8 cellular contexts compared by ENCODE assay signal in the genomic region with DNA sequence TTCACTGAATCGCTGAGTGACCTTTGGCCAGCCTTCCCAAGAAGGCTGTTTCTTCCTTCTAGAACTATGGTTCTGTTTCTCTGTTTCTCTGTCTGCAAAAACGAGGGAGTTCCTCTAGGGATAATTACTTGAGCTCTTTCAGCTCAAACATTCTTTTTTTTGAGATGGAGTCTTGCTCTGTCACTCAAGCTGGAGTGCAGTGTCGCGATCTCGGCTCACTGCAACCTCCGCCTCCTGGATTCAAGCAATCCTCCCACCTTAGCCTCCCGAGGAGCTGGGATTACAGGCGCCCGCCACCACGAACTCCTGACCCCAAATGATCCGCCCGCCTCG. TPM values are rescaled to one million over a fixed set of nuclear protein-coding genes. Genes with fewer than 3 reads are reported as not detected.
A peak's percentile ranks its signal among the peaks of the same experiment; 100 is the strongest.
DNase-seq lines count a peak whose midpoint lies in the region.

No MANE protein-coding gene starts in this region.

- no peak for DNase-seq in T-helper 1 cell
- no peak for DNase-seq in activated CD4-positive, alpha-beta memory T cell treated with anti-CD3 and anti-CD28 coated beads for 36 hours
- DNase-seq in NCI-H524 treated with DMSO at 0.1 percent for 48 hours (lab: John Stamatoyannopoulos, UW): no peak
- DNase-seq in H4 (ENCODE audit: low spot score): no peak
- no peak for DNase-seq in AG20443 (ENCODE audit: low spot score)

- peaks cover 43% of the 10 kb centered on the region for H3K27me3 ChIP-seq in iPS-20b (ENCODE audit: insufficient read depth, low read length)

- POLR2A ChIA-PET in activated CD4-positive, alpha-beta memory T cell treated with anti-CD3 and anti-CD28 coated beads for 36 hours (lab: Charles Lee): interaction anchor here (0.9 to 3.2 kb wide), 13 partner anchors 10 to 472 kb away, joined by 3 to 33 read pairs (median 4); a partner anchor contains a TSS

- no peak overlapping the region for H3K27ac ChIP-seq in iPS-20b (ENCODE audit: low read length)
- H3K27ac ChIP-seq in temporal lobe (ENCODE audit: low read depth, low read length): peak overlapping the region; percentile 27

- peaks cover 16% of the 10 kb centered on the region for H3K27me3 Mint-ChIP-seq in T-helper 1 cell treated with Interleukin-12 subunit alpha and Interleukin-12 subunit beta and Interleukin-4 antibody, amounts not matched to agents 30 μg/mL and 1 μg/mL, for 36 hours (ENCODE audit: low read depth)
- H3K27me3 Mint-ChIP-seq in activated CD4-positive, alpha-beta memory T cell treated with anti-CD3 and anti-CD28 coated beads for 36 hours: peaks cover 9% of the 10 kb centered on the region

- peak overlapping the region; percentile 93 for H3K9ac ChIP-seq in iPS-20b (ENCODE audit: low read depth, low read length)

- intact Hi-C loops in activated CD4-positive, alpha-beta memory T cell treated with anti-CD3 and anti-CD28 coated beads for 36 hours (cut with micrococcal nuclease): loop anchor here (1.0 to 10.0 kb wide), 8 partner anchors 17 to 311 kb away; a partner anchor contains a TSS

- H3K36me3 ChIP-seq in iPS-20b (ENCODE audit: insufficient read depth, low read depth, low read length): peaks cover 31% of the 10 kb centered on the region

- H3K4me1 ChIP-seq in iPS-20b (ENCODE audit: insufficient read depth, low read length): 0 out of 2 replicates have a peak, but pooled peaks cover 4% of the 10 kb centered on the region

- H3K9me3 ChIP-seq in iPS-20b (ENCODE audit: insufficient read depth, low read depth, low read length): no peaks in the 10 kb centered on the region

- peaks cover 24% of the 10 kb centered on the region for H3K4me1 Mint-ChIP-seq in T-helper 1 cell treated with Interleukin-12 subunit alpha and Interleukin-12 subunit beta and Interleukin-4 antibody, amounts not matched to agents 30 μg/mL and 1 μg/mL, for 36 hours (ENCODE audit: low read depth)
- peaks cover 32% of the 10 kb centered on the region for H3K4me1 Mint-ChIP-seq in activated CD4-positive, alpha-beta memory T cell treated with anti-CD3 and anti-CD28 coated beads for 36 hours (ENCODE audit: low read depth)

- peak overlapping the region; percentile 99 for H3K4me3 Mint-ChIP-seq in T-helper 1 cell treated with Interleukin-12 subunit alpha and Interleukin-12 subunit beta and Interleukin-4 antibody, amounts not matched to agents 30 μg/mL and 1 μg/mL, for 36 hours
- H3K4me3 Mint-ChIP-seq in activated CD4-positive, alpha-beta memory T cell treated with anti-CD3 and anti-CD28 coated beads for 36 hours: peak overlapping the region; percentile 100

- CTCF ChIA-PET in activated CD4-positive, alpha-beta memory T cell treated with anti-CD3 and anti-CD28 coated beads for 36 hours (lab: Charles Lee): interaction anchor here (0.9 to 2.6 kb wide), 9 partner anchors 8 to 185 kb away, joined by 3 to 12 read pairs (median 3); a partner anchor contains a TSS

- no peaks in the 10 kb centered on the region for H3K9me3 Mint-ChIP-seq in T-helper 1 cell treated with Interleukin-12 subunit alpha and Interleukin-12 subunit beta and Interleukin-4 antibody, amounts not matched to agents 30 μg/mL and 1 μg/mL, for 36 hours
- no peaks in the 10 kb centered on the region for H3K9me3 Mint-ChIP-seq in activated CD4-positive, alpha-beta memory T cell treated with anti-CD3 and anti-CD28 coated beads for 36 hours

- peak overlapping the region; percentile 99 for H3K27ac Mint-ChIP-seq in T-helper 1 cell treated with Interleukin-12 subunit alpha and Interleukin-12 subunit beta and Interleukin-4 antibody, amounts not matched to agents 30 μg/mL and 1 μg/mL, for 36 hours
- peak overlapping the region; percentile 98 for H3K27ac Mint-ChIP-seq in activated CD4-positive, alpha-beta memory T cell treated with anti-CD3 and anti-CD28 coated beads for 36 hours

- H3K36me3 Mint-ChIP-seq in T-helper 1 cell treated with Interleukin-12 subunit alpha and Interleukin-12 subunit beta and Interleukin-4 antibody, amounts not matched to agents 30 μg/mL and 1 μg/mL, for 36 hours (ENCODE audit: low read depth): peaks cover 16% of the 10 kb centered on the region
- peaks cover 34% of the 10 kb centered on the region for H3K36me3 Mint-ChIP-seq in activated CD4-positive, alpha-beta memory T cell treated with anti-CD3 and anti-CD28 coated beads for 36 hours

- H3K4me3 ChIP-seq in iPS-20b (ENCODE audit: low read length): peak overlapping the region; percentile 91

RNA-seq across cellular contexts. Expression of a gene that starts 0.7 kb away (rescaled TPM):
- 100 to 1,000 TPM; 146 to 147 TPM for total RNA-seq in activated CD4-positive, alpha-beta memory T cell treated with anti-CD3 and anti-CD28 coated beads for 36 hours
- total RNA-seq in temporal lobe: 60.7 TPM
- 357 and 397 TPM in 2 replicates for total RNA-seq in H4 (2014; rRNA removed; shearing (Covaris generic))

RNA-seq across cellular contexts. Expression of a gene that starts 15.6 kb away (rescaled TPM):
- total RNA-seq in activated CD4-positive, alpha-beta memory T cell treated with anti-CD3 and anti-CD28 coated beads for 36 hours: 1 to 10 TPM; 3.6 to 3.9 TPM
- total RNA-seq in temporal lobe: 9.6 TPM
- total RNA-seq in H4 (2014; rRNA removed; shearing (Covaris generic)): 7.2 and 9.8 TPM in 2 replicates

RNA-seq across cellular contexts. Expression of a gene that starts 59.0 kb away (rescaled TPM):
- total RNA-seq in activated CD4-positive, alpha-beta memory T cell treated with anti-CD3 and anti-CD28 coated beads for 36 hours: not detected
- total RNA-seq in temporal lobe: 0.49 TPM
- total RNA-seq in H4 (2014; rRNA removed; shearing (Covaris generic)): not detected in 2 replicates
